ENCODE assay signal across 20 cellular contexts in the genomic region with DNA sequence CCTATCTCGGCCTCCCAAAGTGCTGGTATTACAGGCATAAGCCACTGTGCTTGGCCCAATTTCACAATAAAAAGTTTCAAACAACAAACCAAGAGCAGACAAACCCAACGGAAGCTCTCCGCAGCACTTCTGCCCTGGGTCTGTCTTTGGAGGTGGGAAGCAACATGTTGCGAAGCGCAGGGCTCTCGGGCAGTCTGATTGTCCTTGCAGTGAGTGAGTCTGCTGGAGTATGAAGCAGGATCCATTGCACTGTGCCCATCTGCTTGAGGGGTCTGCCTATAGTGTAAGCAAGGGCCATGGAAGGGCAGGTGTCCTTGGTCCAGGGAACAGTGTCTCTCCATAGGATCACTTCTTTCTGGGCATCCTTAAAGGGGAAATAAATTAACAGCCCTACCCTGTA.
"Had no signal": no experiment of that assay in that cellular context is flagged by ENCODE, and none has a peak within 500 bp of the region (broad histone marks: within the 10 kb centered on the region; RNA-seq: fewer than 3 reads in every experiment).

No MANE protein-coding gene starts in this region.

- H3K4me3 ChIP-seq: SJCRH30 had no signal

- H3K27me3 ChIP-seq: SJCRH30 had no signal

- DNase-seq: KBM-7, NCI-H1092, NCI-H1105 treated with DMSO at 0.1 percent for 48 hours, NCI-H1417 treated with DMSO at 0.1 percent for 48 hours, NCI-H146, NCI-H1694 treated with DMSO at 0.1 percent for 48 hours, NCI-H2029, NCI-H2081 treated with DMSO at 0.1 percent for 48 hours, NCI-H2171, NCI-H226, NCI-H446, NCI-H510A, NCI-H524 treated with DMSO at 0.1 percent for 48 hours, NCI-H69, NCI-H774, Right ventricle myocardium superior, RPMI8226, SJCRH30, SW 1271 had no signal

- H3K36me3 ChIP-seq: SJCRH30 had no signal

- H3K9me3 ChIP-seq: SJCRH30 had no signal

- H3K27ac ChIP-seq: SJCRH30 had no signal

- ATAC-seq: SK-N-SH treated with all-trans-retinoic acid at 6 μM for 48 hours had no signal
